ENCODE assay signal across 22 cellular contexts in genomic region chr9:86663905-86664304, GRCh38.
DNase-seq lines count a peak whose midpoint lies in the region; ATAC-seq, FAIRE-seq and TF ChIP-seq lines count a peak whose summit lies in the region.
"Had no signal": no experiment of that assay in that cellular context is flagged by ENCODE, and none has a peak within 500 bp of the region (broad histone marks: within the 10 kb centered on the region; RNA-seq: fewer than 3 reads in every experiment).

No MANE protein-coding gene starts in this region.

- no peak for TF ChIP-seq EP300 in HepG2 (IDR thresholded peaks at IDR 0.05; ENCODE audit: low read depth in 2 of 2, low read length in 2 of 2)
- no peak for TF ChIP-seq EP300 in HepG2 (CRISPR knock-in tag; IDR thresholded peaks at IDR 0.05; ENCODE audit: borderline replicate concordance)
- no peak for TF ChIP-seq EP300 in K562 (IDR thresholded peaks at IDR 0.05; ENCODE audit: low read length)

- no peak for ATAC-seq in HepG2
- ATAC-seq in right lobe of liver: no peak
- no peak for ATAC-seq in IMR-90 (ENCODE audit: low read depth)
- ATAC-seq in K562: no peak
- ATAC-seq: CD8-positive, alpha-beta T cell had no signal

- no peak overlapping the region for H3K56ac ChIP-seq in IMR-90 (ENCODE audit: extremely low read depth, insufficient read depth, low read length)

- in situ Hi-C loops in HepG2 (cut with HindIII; ENCODE audit: extremely low pct_ligation_motif_present, low pct_unique_long_range_greater_than_20kb): no loop called here
- in situ Hi-C loops in IMR-90 (cut with MboI; ENCODE audit: low sequenced_read_pairs): no loop called here
- in situ Hi-C loops in K562 (cut with MboI): no loop called here
- in situ Hi-C loops in GM13976 (cut with MboI; ENCODE audit: low sequenced_read_pairs, unreplicated experiment): no loop called here

- H3K4ac ChIP-seq in IMR-90 (ENCODE audit: low read depth, low read length): no peak overlapping the region

- no peaks in the 10 kb centered on the region for H4K20me1 ChIP-seq in HepG2 (ENCODE audit: insufficient read depth, low read length)
- no peaks in the 10 kb centered on the region for H4K20me1 ChIP-seq in IMR-90 (ENCODE audit: insufficient read depth, low read length)
- H4K20me1 ChIP-seq in K562 (replicated peaks; ENCODE audit: control insufficient read depth, insufficient read depth, low read length): no peaks in the 10 kb centered on the region
- H4K20me1 ChIP-seq: BLaER1 treated with 17β-estradiol and CSF1 and Interleukin-3, amounts not matched to agents 10 nM and 100 nM had no signal

- CTCF ChIA-PET in HepG2 (lab: Yijun Ruan, JAX; ENCODE audit: low intra/inter-chr PET ratio, low total read pairs) (no interaction called here), IMR-90 (lab: Yijun Ruan, JAX) (no interaction called here), K562 (lab: Yijun Ruan, JAX; ENCODE audit: low intra/inter-chr PET ratio) (no interaction called here)

- H3K79me2 ChIP-seq in HepG2 (ENCODE audit: insufficient read depth, low read length) (no peaks in the 10 kb centered on the region), K562 (ENCODE audit: control insufficient read depth, insufficient read depth, low read length) (no peaks in the 10 kb centered on the region)

- dilution Hi-C loops in IMR-90 (cut with HindIII; ENCODE audit: low sequenced_read_pairs, unreplicated experiment): no loop called here

- WGBS in HepG2 (ENCODE audit: low lambda C conversion rate): 1% methylated on average over 2 of the region's 2 CpGs
- 47% methylated on average over 2 of the region's 2 CpGs for WGBS in right lobe of liver (ENCODE audit: insufficient coverage, low coverage, low lambda C conversion rate, missing lambda C conversion rate)
- no CpG with 5 or more reads among the region's 2 CpGs for WGBS in IMR-90 (ENCODE audit: extremely low coverage in 2 of 2, insufficient read length in 1 of 2), 2 experiments
- WGBS in K562 (ENCODE audit: insufficient coverage, low coverage, missing lambda C conversion rate): 0% methylated on average over 2 of the region's 2 CpGs

- H3K79me1 ChIP-seq in IMR-90 (ENCODE audit: low read depth in 1 of 2, low read length in 2 of 2): no peaks in the 10 kb centered on the region

- no peak for TF ChIP-seq CTCF in HepG2 (CRISPR knock-in tag; IDR thresholded peaks at IDR 0.05)
- TF ChIP-seq CTCF in right lobe of liver (IDR thresholded peaks at IDR 0.05): no peak
- no peak for TF ChIP-seq CTCF in IMR-90 (conservative IDR thresholded peaks at IDR 0.05; ENCODE audit: low read depth, low read length)
- TF ChIP-seq CTCF in K562 (IDR thresholded peaks at IDR 0.05 in 2 of 3, conservative IDR thresholded peaks at IDR 0.05 in 1 of 3; ENCODE audit: insufficient read depth in 2 of 3, low read depth in 1 of 3, low read length in 3 of 3): no peak
- TF ChIP-seq CTCF in GM13976 (IDR thresholded peaks at IDR 0.05; ENCODE audit: borderline replicate concordance, control extremely low read depth, extremely low read depth, insufficient read depth, missing control alignments): no peak

- intact Hi-C loops in HepG2 (cut with micrococcal nuclease; ENCODE audit: unreplicated experiment) (no loop called here), right lobe of liver (cut with DNase I) (no loop called here), IMR-90 (cut with micrococcal nuclease) (no loop called here), K562 (cut with micrococcal nuclease) (no loop called here)

- DNase-seq in HepG2 (ENCODE audit: low spot score) (no peak), right lobe of liver (no peak), IMR-90 (no peak), K562 (ENCODE audit: extremely low read depth in 1 of 4, low spot score in 3 of 4) (no peak), GM13976 (ENCODE audit: low spot score) (no peak), COLO668 (lab: John Stamatoyannopoulos, UW; ENCODE audit: unreplicated experiment) (no peak)
- DNase-seq in central memory CD4-positive, alpha-beta T cell: no peak
- DNase-seq: AML-193; CD4-positive, alpha-beta T cell; CD8-positive, alpha-beta T cell; COR-L47; DMS 273 treated with DMSO at 0.1 percent for 48 hours; DMS153; DMS53; DMS79 treated with DMSO at 0.1 percent for 48 hours; GF-D8 had no signal

- H3K4me3 ChIP-seq in HepG2 (replicated peaks in 1 of 3; ENCODE audit: insufficient read depth in 1 of 3, low read depth in 2 of 3, low read length in 3 of 3) (no peak overlapping the region), right lobe of liver (no peak overlapping the region), IMR-90 (ENCODE audit: insufficient read depth, low read depth, low read length) (no peak overlapping the region), K562 (no peak overlapping the region)
- H3K4me3 ChIP-seq: BLaER1 treated with 17β-estradiol and CSF1 and Interleukin-3, amounts not matched to agents 10 nM and 100 nM had no signal

- no peak overlapping the region for H3K9ac ChIP-seq in HepG2 (ENCODE audit: insufficient read depth, low read depth, low read length)
- no peak overlapping the region for H3K9ac ChIP-seq in IMR-90 (ENCODE audit: low read depth, low read length)
- H3K9ac ChIP-seq in K562 (ENCODE audit: insufficient read depth in 1 of 2, low read depth in 2 of 2, low read length in 2 of 2): no peak overlapping the region
- H3K9ac ChIP-seq: BLaER1 treated with 17β-estradiol and CSF1 and Interleukin-3, amounts not matched to agents 10 nM and 100 nM had no signal

- no peak overlapping the region for H4K91ac ChIP-seq in IMR-90 (ENCODE audit: insufficient read depth, low read depth, low read length)

- no peaks in the 10 kb centered on the region for H3K4me1 ChIP-seq in HepG2 (ENCODE audit: insufficient read depth, low read length)
- H3K4me1 ChIP-seq in right lobe of liver: no peaks in the 10 kb centered on the region
- peaks cover 6% of the 10 kb centered on the region for H3K4me1 ChIP-seq in IMR-90 (ENCODE audit: control insufficient read depth, insufficient read depth, low read length)
- H3K4me1 ChIP-seq in K562 (replicated peaks in 1 of 2; ENCODE audit: control insufficient read depth in 2 of 2, insufficient read depth in 2 of 2, low read length in 2 of 2): no peaks in the 10 kb centered on the region

- FAIRE-seq in HepG2 (lab: Jason Lieb, UNC) (no peak), K562 (lab: Jason Lieb, UNC) (no peak)
- FAIRE-seq: G401.6, GM12891, GM18507 had no signal

- no peak overlapping the region for H2BK20ac ChIP-seq in IMR-90 (ENCODE audit: low read depth, low read length)

- H3K9me1 ChIP-seq in IMR-90 (ENCODE audit: insufficient read depth, low read length): no peaks in the 10 kb centered on the region; the same call in 1 of the 2 replicates
- no peaks in the 10 kb centered on the region for H3K9me1 ChIP-seq in K562 (ENCODE audit: control insufficient read depth, insufficient read depth, low read length)

- no peak overlapping the region for H2AK9ac ChIP-seq in IMR-90 (replicated peaks; ENCODE audit: low read depth, low read length, poor library complexity)

- H4K5ac ChIP-seq in IMR-90 (ENCODE audit: low read depth, low read length): no peak overlapping the region

- H2BK120ac ChIP-seq in IMR-90 (ENCODE audit: low read depth, low read length): no peak overlapping the region

- H3K36me3 ChIP-seq in HepG2 (replicated peaks in 1 of 2; ENCODE audit: control insufficient read depth in 1 of 2, insufficient read depth in 2 of 2, low read length in 2 of 2) (no peaks in the 10 kb centered on the region), right lobe of liver (no peaks in the 10 kb centered on the region), IMR-90 (ENCODE audit: control insufficient read depth, insufficient read depth, low read length) (no peaks in the 10 kb centered on the region), K562 (ENCODE audit: control insufficient read depth, insufficient read depth, low read length) (no peaks in the 10 kb centered on the region)
- H3K36me3 ChIP-seq: BLaER1 treated with 17β-estradiol and CSF1 and Interleukin-3, amounts not matched to agents 10 nM and 100 nM had no signal

- BruUV-seq in HepG2 (replicated peaks; lab: Mats Ljungman, UMichigan) (no TSS peak), IMR-90 (replicated peaks; lab: Mats Ljungman, UMichigan) (no TSS peak), K562 (replicated peaks; lab: Mats Ljungman, UMichigan) (no TSS peak)

- no peak overlapping the region for H3K18ac ChIP-seq in IMR-90 (ENCODE audit: low read depth, low read length)

- H3K27ac ChIP-seq in HepG2 (ENCODE audit: extremely low read length, insufficient read depth, low read length): no peak overlapping the region
- no peak overlapping the region for H3K27ac ChIP-seq in right lobe of liver
- H3K27ac ChIP-seq in IMR-90 (ENCODE audit: insufficient read depth, low read length): no peak overlapping the region
- no peak overlapping the region for H3K27ac ChIP-seq in K562 (ENCODE audit: extremely low read depth, low read depth, low read length)
- H3K27ac ChIP-seq: 22Rv1; BLaER1 treated with 17β-estradiol and CSF1 and Interleukin-3, amounts not matched to agents 10 nM and 100 nM; C4-2B had no signal

- POLR2A ChIA-PET in HepG2 (lab: Yijun Ruan, JAX): no interaction called here
- POLR2A ChIA-PET in IMR-90 (lab: Charles Lee; ENCODE audit: unreplicated experiment): no interaction called here
- POLR2A ChIA-PET in K562 (lab: Yijun Ruan, JAX): no interaction called here

- TF ChIP-seq RAD21 in HepG2 (CRISPR knock-in tag; IDR thresholded peaks at IDR 0.05): no peak
- TF ChIP-seq RAD21 in IMR-90 (IDR thresholded peaks at IDR 0.05; ENCODE audit: low read length): no peak
- TF ChIP-seq RAD21 in K562 (CRISPR knock-in tag; conservative IDR thresholded peaks at IDR 0.05 in 1 of 2, IDR thresholded peaks at IDR 0.05 in 1 of 2): no peak

- no peak overlapping the region for H2AK5ac ChIP-seq in IMR-90 (ENCODE audit: low read depth, low read length)

- TF ChIP-seq POLR2A in HepG2 (IDR thresholded peaks at IDR 0.05; ENCODE audit: insufficient read depth in 1 of 2, low read depth in 2 of 2, low read length in 2 of 2): no peak
- no peak for TF ChIP-seq POLR2A in right lobe of liver (IDR thresholded peaks at IDR 0.05)
- no peak for TF ChIP-seq POLR2A in IMR-90 (IDR thresholded peaks at IDR 0.05; ENCODE audit: low read depth, low read length)
- TF ChIP-seq POLR2A in K562 (conservative IDR thresholded peaks at IDR 0.05): no peak

- H2BK15ac ChIP-seq in IMR-90 (ENCODE audit: low read depth, low read length): no peak overlapping the region

- no peak overlapping the region for H4K8ac ChIP-seq in IMR-90 (ENCODE audit: low read depth in 2 of 2, low read length in 2 of 2)

- no peak overlapping the region for H3K4me2 ChIP-seq in HepG2 (ENCODE audit: low read depth, low read length)
- no peak overlapping the region for H3K4me2 ChIP-seq in IMR-90 (ENCODE audit: low read depth, low read length)
- no peak overlapping the region for H3K4me2 ChIP-seq in K562 (ENCODE audit: insufficient read depth, low read length)

- H3K9me3 ChIP-seq in HepG2 (ENCODE audit: low read length) (no peaks in the 10 kb centered on the region), right lobe of liver (no peaks in the 10 kb centered on the region), IMR-90 (ENCODE audit: control insufficient read depth, insufficient read depth, low read length) (no peaks in the 10 kb centered on the region), K562 (replicated peaks; ENCODE audit: control insufficient read depth, insufficient read depth, low read depth, low read length) (no peaks in the 10 kb centered on the region)

- no peak overlapping the region for H2AFZ ChIP-seq in HepG2 (ENCODE audit: low read length)
- H2AFZ ChIP-seq in IMR-90 (replicated peaks; ENCODE audit: low read length, poor library complexity): no peak overlapping the region
- no peak overlapping the region for H2AFZ ChIP-seq in K562 (ENCODE audit: low read depth, low read length)

- H3K27me3 ChIP-seq in HepG2 (ENCODE audit: control insufficient read depth in 1 of 2, insufficient read depth in 2 of 2, low read length in 2 of 2) (peaks cover 1 to 6% of the 10 kb centered on the region in 2 experiments; a peak in 2 of 5 replicates), right lobe of liver (no peaks in the 10 kb centered on the region), IMR-90 (ENCODE audit: control insufficient read depth, insufficient read depth, low read length) (no peaks in the 10 kb centered on the region), K562 (ENCODE audit: control insufficient read depth in 2 of 2, insufficient read depth in 2 of 2, low read length in 2 of 2) (no peaks in the 10 kb centered on the region)
- H3K27me3 ChIP-seq: BLaER1 treated with 17β-estradiol and CSF1 and Interleukin-3, amounts not matched to agents 10 nM and 100 nM had no signal

- no peak overlapping the region for H3K14ac ChIP-seq in IMR-90 (replicated peaks; ENCODE audit: low read depth, low read length)

- no peak overlapping the region for H2BK5ac ChIP-seq in IMR-90 (ENCODE audit: low read depth, low read length, poor library complexity, severe bottlenecking)

- no peak overlapping the region for H3K23ac ChIP-seq in IMR-90 (ENCODE audit: low read depth, low read length)

Comparison
In these comparisons a context has a peak if more than half of its experiments do, and no peak if none do; other contexts are left out.
1. Of the 241 proteins assayed by ChIP-seq in both HepG2 and K562: peak only in HepG2: MAFK; only in K562: MAFG; in both: MAFF; in neither: 238.